In genomic region chr4:128913228-128913627, GRCh38 we compare ENCODE assay signal across 21 cellular contexts.
DNase-seq lines count a peak whose midpoint lies in the region; ATAC-seq and TF ChIP-seq lines count a peak whose summit lies in the region.
"Had no signal": no experiment of that assay in that cellular context is flagged by ENCODE, and none has a peak within 500 bp of the region (broad histone marks: within the 10 kb centered on the region; RNA-seq: fewer than 3 reads in every experiment).

No MANE protein-coding gene starts in this region.

- no peak for TF ChIP-seq CTCF in GM12864 (IDR thresholded peaks at IDR 0.05; ENCODE audit: low read depth, low read length, missing control alignments)
- no peak for TF ChIP-seq CTCF in NB4 (IDR thresholded peaks at IDR 0.05; ENCODE audit: low read depth, low read length)
- TF ChIP-seq CTCF in lower lobe of right lung (IDR thresholded peaks at IDR 0.05), result no peak
- no peak for TF ChIP-seq CTCF in thyroid gland (IDR thresholded peaks at IDR 0.05)

- peak; percentile 25 for ATAC-seq in GM19395 (IDR thresholded peaks at IDR 0.05; ENCODE audit: unreplicated experiment)
- ATAC-seq in lower lobe of right lung, result peak in 1 of 2 donors; percentile 19
- ATAC-seq in GM21515 (IDR thresholded peaks at IDR 0.05; ENCODE audit: unreplicated experiment), result no peak
- ATAC-seq in HG02623 (IDR thresholded peaks at IDR 0.05; ENCODE audit: unreplicated experiment), result no peak
- ATAC-seq: activated CD8-positive, alpha-beta T cell treated with anti-CD3 and anti-CD28 coated beads, Interleukin-2, amount 10 ng/mL, durations not matched to agents 7 days and 5 days; activated T-cell treated with anti-CD3 and anti-CD28 coated beads, Interleukin-2, amount 50 U/mL, for 72 hours; SK-N-SH treated with all-trans-retinoic acid at 6 μM for 48 hours; stimulated activated effector memory CD8-positive, alpha-beta T cell treated with anti-CD3 and anti-CD28 coated beads, Interleukin-12 subunit alpha, Interleukin-12 subunit beta, amount 100 ng/mL, for 72 hours had no signal

- no peak for TF ChIP-seq POLR2A in NB4 (IDR thresholded peaks at IDR 0.05; ENCODE audit: extremely low read depth, insufficient read length)
- no peak for TF ChIP-seq POLR2A in thyroid gland (IDR thresholded peaks at IDR 0.05)

- peak overlapping the region; percentile 3 for H3K27ac ChIP-seq in lower lobe of right lung
- no peak overlapping the region for H3K27ac ChIP-seq in thyroid gland
- H3K27ac ChIP-seq: pancreas, PC-9 had no signal

- no peak overlapping the region for H3K4me3 ChIP-seq in GM12864 (ENCODE audit: low read depth, low read length)
- H3K4me3 ChIP-seq in NB4 (ENCODE audit: low read depth, low read length), result no peak overlapping the region
- no peak overlapping the region for H3K4me3 ChIP-seq in lower lobe of right lung
- H3K4me3 ChIP-seq in thyroid gland (replicated peaks in 1 of 3), result no peak overlapping the region
- H3K4me3 ChIP-seq: HAP-1, pancreas, PC-9, skin epidermis had no signal

- no peaks in the 10 kb centered on the region for H3K36me3 ChIP-seq in lower lobe of right lung
- H3K36me3 ChIP-seq in thyroid gland, result no peaks in the 10 kb centered on the region
- H3K36me3 ChIP-seq: HAP-1, pancreas had no signal

- 71 to 75% methylated on average over 1 of the region's 1 CpG for WGBS in thyroid gland, 2 donors

- H3K9me3 ChIP-seq in lower lobe of right lung, result no peaks in the 10 kb centered on the region
- H3K9me3 ChIP-seq in thyroid gland, result no peaks in the 10 kb centered on the region
- H3K9me3 ChIP-seq: HAP-1, pancreas had no signal

- peak; percentile 24 for DNase-seq in GM12864 (ENCODE audit: low read depth)
- DNase-seq in NB4 (ENCODE audit: low read depth), result peak; percentile 22
- no peak for DNase-seq in lower lobe of right lung
- DNase-seq in thyroid gland, result no peak
- no peak for DNase-seq in NCI-H345 treated with DMSO at 0.1 percent for 48 hours (lab: John Stamatoyannopoulos, UW; ENCODE audit: unreplicated experiment)
- DNase-seq: activated CD8-positive, alpha-beta T cell treated with anti-CD3 and anti-CD28 coated beads, Interleukin-2, amount 10 ng/mL, durations not matched to agents 7 days and 5 days; activated naive CD8-positive, alpha-beta T cell treated with anti-CD3 and anti-CD28 coated beads, Interleukin-2, amount 10 ng/mL, durations not matched to agents 7 days and 5 days; activated T-cell treated with anti-CD3 and anti-CD28 coated beads, Interleukin-2, amount 50 U/mL, for 72 hours; effector CD8-positive, alpha-beta T cell; NCI-H2029; NCI-H510A; pancreas; PC-9; trophoblast cell had no signal

- no peaks in the 10 kb centered on the region for H3K27me3 ChIP-seq in lower lobe of right lung (ENCODE audit: low read depth)
- H3K27me3 ChIP-seq in thyroid gland, result no peaks in the 10 kb centered on the region
- H3K27me3 ChIP-seq: pancreas had no signal

- H3K4me1 ChIP-seq in lower lobe of right lung, result peaks cover 8% of the 10 kb centered on the region
- no peaks in the 10 kb centered on the region for H3K4me1 ChIP-seq in thyroid gland
- H3K4me1 ChIP-seq: HAP-1, pancreas had no signal

- intact Hi-C loops in lower lobe of right lung (cut with DNase I) (no loop called here), thyroid gland (cut with DNase I) (no loop called here)

Comparison
In these comparisons a context has a peak if more than half of its experiments do, and no peak if none do; other contexts are left out.
1. DNase-seq: peak in GM12864 (single experiment) and NB4 (single experiment); none in lower lobe of right lung (single experiment), thyroid gland (0 of 2) and NCI-H345 treated with DMSO at 0.1 percent for 48 hours (single experiment).